In genomic region chr1:29235955-29236742, GRCh38 we compare ENCODE assay signal across 1 cellular context.
TF ChIP-seq lines count a peak whose summit lies in the region.

TSS of gene PTPRU (plus strand) at chr1:29236522. CDS start at chr1:29236645, 123 bp downstream.

TF ChIP-seq in K562, 482 proteins besides CTCF, POLR2A, EP300 and RAD21 (continued from another document and continues in another):
- peak; percentile 65 for TF ChIP-seq CCNT2 (IDR thresholded peaks at IDR 0.05; ENCODE audit: borderline replicate concordance, extremely low read depth, insufficient read length, low read depth, low read length)
- TF ChIP-seq ID3 (CRISPR knock-in tag; IDR thresholded peaks at IDR 0.05), result no peak
- TF ChIP-seq ID3 (tag; IDR thresholded peaks at IDR 0.05), result 0 out of 2 replicates have a peak, but pooled peaks have one; percentile 22
- TF ChIP-seq ATF1 (CRISPR knock-in tag; IDR thresholded peaks at IDR 0.05), result no peak
- TF ChIP-seq ATF1 (tag; IDR thresholded peaks at IDR 0.05), result peak; percentile 85
- TF ChIP-seq PREB (CRISPR knock-in tag; IDR thresholded peaks at IDR 0.05), result peak; percentile 93; the same call in 1 of the 2 replicates
- peak; percentile 91 for TF ChIP-seq JUND (IDR thresholded peaks at IDR 0.05; ENCODE audit: borderline replicate concordance, low read depth, low read length)
- peak; percentile 88; the same call in 1 of the 3 replicates for TF ChIP-seq JUND (tag; IDR thresholded peaks at IDR 0.05; ENCODE audit: borderline replicate concordance, low read depth, low read length)
- peak; percentile 78 for TF ChIP-seq JUN (IDR thresholded peaks at IDR 0.05; ENCODE audit: borderline replicate concordance, low read depth, low read length)
- TF ChIP-seq JUN (CRISPR knock-in tag; IDR thresholded peaks at IDR 0.05; ENCODE audit: borderline replicate concordance), result peak; percentile 73; the same call in 1 of the 2 replicates
- peak; percentile 49 for TF ChIP-seq CREB1 (IDR thresholded peaks at IDR 0.05)
- TF ChIP-seq CREB1 (CRISPR knock-in tag; IDR thresholded peaks at IDR 0.05), result peak; percentile 69
- TF ChIP-seq L3MBTL2 (IDR thresholded peaks at IDR 0.05), result peak; percentile 52; the same call in 1 of the 2 replicates
- no peak for TF ChIP-seq FOXA3 (CRISPR knock-in tag; conservative IDR thresholded peaks at IDR 0.05 in 1 of 2, IDR thresholded peaks at IDR 0.05 in 1 of 2)
- peak; percentile 44; the same call in 1 of the 2 replicates for TF ChIP-seq ZFX (CRISPR knock-in tag; IDR thresholded peaks at IDR 0.05)
- no peak for TF ChIP-seq SMARCB1 (IDR thresholded peaks at IDR 0.05; ENCODE audit: insufficient read length, low read depth)
- peak; percentile 77; the same call in 1 of the 2 replicates for TF ChIP-seq REST (CRISPR knock-in tag; IDR thresholded peaks at IDR 0.05; ENCODE audit: low read depth)
- TF ChIP-seq RCOR1 (IDR thresholded peaks at IDR 0.05; ENCODE audit: borderline replicate concordance in 1 of 2, low read depth in 2 of 2, low read length in 2 of 2), result peak in 1 of 2 experiments; percentile 11; a peak in 1 of 4 replicates
- peak; percentile 29; the same call in 1 of the 2 replicates for TF ChIP-seq PHF8 (IDR thresholded peaks at IDR 0.05; ENCODE audit: borderline replicate concordance, low read length)
- no peak for TF ChIP-seq ZFP91 (CRISPR knock-in tag; IDR thresholded peaks at IDR 0.05)
- TF ChIP-seq CHD2 (IDR thresholded peaks at IDR 0.05; ENCODE audit: low read depth, low read length), result peak; percentile 71
- TF ChIP-seq TBL1XR1 (IDR thresholded peaks at IDR 0.05; ENCODE audit: low read length in 2 of 2), result 0 out of 4 replicates have a peak, but pooled peaks of 1 of the 2 experiments have one; percentile 22
- 0 out of 2 replicates have a peak, but pooled peaks have one; percentile 14 for TF ChIP-seq ZNF511 (CRISPR knock-in tag; IDR thresholded peaks at IDR 0.05)
- TF ChIP-seq ERF (CRISPR knock-in tag; IDR thresholded peaks at IDR 0.05), result peak; percentile 85; the same call in 1 of the 2 replicates
- no peak for TF ChIP-seq ZNF133 (CRISPR knock-in tag; IDR thresholded peaks at IDR 0.05)
- TF ChIP-seq BRCA1 (IDR thresholded peaks at IDR 0.05), result no peak
- TF ChIP-seq BRCA1 (CRISPR knock-in tag; IDR thresholded peaks at IDR 0.05), result no peak
- TF ChIP-seq ZFP30 (CRISPR knock-in tag; IDR thresholded peaks at IDR 0.05; ENCODE audit: borderline replicate concordance), result no peak
- TF ChIP-seq ZBTB1 (CRISPR knock-in tag; IDR thresholded peaks at IDR 0.05; ENCODE audit: borderline replicate concordance, low read depth), result 0 out of 2 replicates have a peak, but pooled peaks have one; percentile 27
- 0 out of 2 replicates have a peak, but pooled peaks have one; percentile 21 for TF ChIP-seq KAT7 (CRISPR knock-in tag; IDR thresholded peaks at IDR 0.05; ENCODE audit: borderline replicate concordance)
- 0 out of 2 replicates have a peak, but pooled peaks have one; percentile 11 for TF ChIP-seq RFX5 (IDR thresholded peaks at IDR 0.05; ENCODE audit: low read depth, low read length)
- 0 out of 2 replicates have a peak, but pooled peaks have one; percentile 16 for TF ChIP-seq USF1 (CRISPR knock-in tag; IDR thresholded peaks at IDR 0.05)
- TF ChIP-seq ZBTB33 (CRISPR knock-in tag; IDR thresholded peaks at IDR 0.05), result peak; percentile 23; the same call in 1 of the 2 replicates
- no peak for TF ChIP-seq EWSR1 (IDR thresholded peaks at IDR 0.05; ENCODE audit: borderline replicate concordance, low read depth, partially characterized antibody)
- TF ChIP-seq YY1 (IDR thresholded peaks at IDR 0.05; ENCODE audit: borderline replicate concordance in 1 of 3, control insufficient read depth in 1 of 3, extremely low read depth in 1 of 3, insufficient read depth in 3 of 3, insufficient read length in 1 of 3, insufficient replicate concordance in 2 of 3, low read depth in 1 of 3, low read length in 2 of 3), result peak in 2 of 3 experiments; percentile 52 to 65
- TF ChIP-seq ATF2 (CRISPR knock-in tag; IDR thresholded peaks at IDR 0.05), result peak; percentile 89; the same call in 1 of the 2 replicates
- no peak for TF ChIP-seq TRIM25 (IDR thresholded peaks at IDR 0.05; ENCODE audit: borderline replicate concordance)
- 0 out of 2 replicates have a peak, but pooled peaks have one; percentile 46 for TF ChIP-seq ZNF263 (CRISPR knock-in tag; IDR thresholded peaks at IDR 0.05; ENCODE audit: borderline replicate concordance)
- TF ChIP-seq CXXC5 (CRISPR knock-in tag; IDR thresholded peaks at IDR 0.05), result peak; percentile 85
- no peak for TF ChIP-seq ZNF644 (tag; IDR thresholded peaks at IDR 0.05; ENCODE audit: low read depth)
- TF ChIP-seq ZBTB12 (CRISPR knock-in tag; IDR thresholded peaks at IDR 0.05), result peak; percentile 67; the same call in 1 of the 2 replicates
- no peak for TF ChIP-seq SNRNP70 (optimal IDR thresholded peaks at IDR 0.05; ENCODE audit: low read depth, low read length)
- TF ChIP-seq KAT2B (IDR thresholded peaks at IDR 0.05; ENCODE audit: low read depth, low read length), result no peak
- TF ChIP-seq LARP7 (IDR thresholded peaks at IDR 0.05), result no peak
- peak; percentile 86 for TF ChIP-seq SMC3 (conservative IDR thresholded peaks at IDR 0.05; ENCODE audit: insufficient read depth, low read depth, low read length)
- peak; percentile 63; the same call in 1 of the 2 replicates for TF ChIP-seq ZNF740 (CRISPR knock-in tag; IDR thresholded peaks at IDR 0.05)
- no peak for TF ChIP-seq ZNF740 (tag; IDR thresholded peaks at IDR 0.05)
- peak; percentile 93 for TF ChIP-seq CREM (IDR thresholded peaks at IDR 0.05; ENCODE audit: low read depth)
- TF ChIP-seq POLR3G (IDR thresholded peaks at IDR 0.05; ENCODE audit: extremely low read depth, insufficient read length, insufficient replicate concordance), result no peak
- TF ChIP-seq FOSL1 (tag; conservative IDR thresholded peaks at IDR 0.05), result no peak
